ENCODE assay signal across 11 cellular contexts in the genomic region with DNA sequence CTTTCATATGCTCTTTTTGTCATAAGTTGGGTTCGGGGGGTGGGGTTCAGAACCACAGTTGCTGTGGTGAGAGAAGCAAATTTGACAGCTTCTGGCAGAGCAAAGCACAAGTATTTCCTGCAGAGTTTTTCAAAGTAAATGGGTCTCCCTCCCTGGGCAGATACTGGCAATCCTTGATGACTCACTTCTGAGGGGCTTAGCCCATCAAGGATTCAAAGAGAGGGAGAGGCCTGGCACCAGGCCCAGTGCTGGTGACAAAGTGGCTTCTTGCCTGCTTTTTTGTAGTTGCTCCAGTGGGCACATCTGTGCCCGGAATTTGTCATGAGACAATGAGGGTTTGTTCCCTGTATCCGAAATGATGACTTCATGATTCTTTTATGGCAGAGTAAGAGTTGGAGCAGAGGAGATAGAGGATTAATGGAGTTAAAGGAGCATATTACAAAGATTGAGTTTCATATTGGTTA. TPM values are rescaled to one million over a fixed set of nuclear protein-coding genes. Genes with fewer than 3 reads are reported as not detected.
A peak's percentile ranks its signal among the peaks of the same experiment; 100 is the strongest.
DNase-seq lines count a peak whose midpoint lies in the region; ATAC-seq, FAIRE-seq and TF ChIP-seq lines count a peak whose summit lies in the region.
"Had no signal": no experiment of that assay in that cellular context is flagged by ENCODE, and none has a peak within 500 bp of the region (broad histone marks: within the 10 kb centered on the region; RNA-seq: fewer than 3 reads in every experiment).

No MANE protein-coding gene starts in this region.

- H3K4me1 ChIP-seq in HUES48 (ENCODE audit: control insufficient read depth, insufficient read depth, low read length): peaks cover 8% of the 10 kb centered on the region
- H3K4me1 ChIP-seq in kidney (ENCODE audit: control insufficient read depth in 1 of 2, insufficient read depth in 1 of 2, low read depth in 1 of 2, low read length in 2 of 2): no peaks in the 10 kb centered on the region
- no peaks in the 10 kb centered on the region for H3K4me1 ChIP-seq in mucosa of descending colon (ENCODE audit: low read depth)
- H3K4me1 ChIP-seq: suprapubic skin had no signal

- H3K9ac ChIP-seq in HUES48 (ENCODE audit: low read depth, low read length) (no peak overlapping the region), kidney (ENCODE audit: low read length in 2 of 2) (no peak overlapping the region)

- no peak for FAIRE-seq in kidney (lab: Jason Lieb, UNC)

- H3K4me3 ChIP-seq in HUES48 (ENCODE audit: low read depth, low read length) (no peak overlapping the region), kidney (ENCODE audit: low read length in 2 of 2) (no peak overlapping the region), mucosa of descending colon (no peak overlapping the region)
- H3K4me3 ChIP-seq: suprapubic skin had no signal

- no peak for TF ChIP-seq CTCF in kidney (IDR thresholded peaks at IDR 0.05; ENCODE audit: borderline replicate concordance, extremely low read depth, insufficient read depth)
- TF ChIP-seq CTCF in mucosa of descending colon (IDR thresholded peaks at IDR 0.05): no peak

- no peaks in the 10 kb centered on the region for H3K9me3 ChIP-seq in HUES48 (ENCODE audit: control insufficient read depth, insufficient read depth, low read length)
- H3K9me3 ChIP-seq in kidney (ENCODE audit: control insufficient read depth in 1 of 2, low read length in 2 of 2): no peaks in the 10 kb centered on the region
- no peaks in the 10 kb centered on the region for H3K9me3 ChIP-seq in mucosa of descending colon
- H3K9me3 ChIP-seq: suprapubic skin had no signal

- ATAC-seq in HG02852 (IDR thresholded peaks at IDR 0.05; ENCODE audit: unreplicated experiment) (no peak), mucosa of descending colon (no peak)

- H3K27me3 ChIP-seq in HUES48 (ENCODE audit: control insufficient read depth, insufficient read depth, low read length): no peaks in the 10 kb centered on the region
- H3K27me3 ChIP-seq: suprapubic skin had no signal

- H3K36me3 ChIP-seq in HUES48 (ENCODE audit: control insufficient read depth, insufficient read depth, low read length) (no peaks in the 10 kb centered on the region), kidney (ENCODE audit: control insufficient read depth in 1 of 2, insufficient read depth in 2 of 2, low read length in 2 of 2) (no peaks in the 10 kb centered on the region), mucosa of descending colon (ENCODE audit: low read depth) (no peaks in the 10 kb centered on the region)
- H3K36me3 ChIP-seq: suprapubic skin had no signal

- intact Hi-C loops in kidney (cut with DNase I): no loop called here
- intact Hi-C loops in mucosa of descending colon (cut with DNase I, micrococcal nuclease): no loop called here

- peak; percentile 35 for DNase-seq in AG08395 (ENCODE audit: low spot score)
- peak; percentile 24 for DNase-seq in amniotic epithelial cell (ENCODE audit: low read depth)
- DNase-seq in kidney: peak; percentile 90
- no peak for DNase-seq in mucosa of descending colon
- DNase-seq in Kasumi-1 (lab: John Stamatoyannopoulos, UW): no peak
- no peak for DNase-seq in NCI-H510A (lab: John Stamatoyannopoulos, UW)
- DNase-seq: CD4-positive, alpha-beta T cell; retina had no signal

- H3K27ac ChIP-seq in HUES48 (ENCODE audit: low read depth, low read length) (peak overlapping the region; percentile 16), kidney (ENCODE audit: low read depth in 2 of 2, low read length in 2 of 2) (no peak overlapping the region)
- H3K27ac ChIP-seq: suprapubic skin had no signal

RNA-seq across cellular contexts. Expression of gene TNC, which starts 46.6 kb away (rescaled TPM):
- total RNA-seq in kidney: 254 TPM
- polyA plus RNA-seq in kidney (ENCODE audit: insufficient read depth, low read depth, low replicate concordance): 9.4 TPM
- 100 to 1,000 TPM in 1 of 3 donors, 10 to 100 TPM in 1, 1 to 10 TPM in 1; 6.5 to 216 (median 48.0) TPM for total RNA-seq in mucosa of descending colon

Comparison
In these comparisons a context has a peak if more than half of its experiments do, and no peak if none do; other contexts are left out.
1. DNase-seq: peak in AG08395 (single experiment), amniotic epithelial cell (single experiment) and kidney (single experiment); none in mucosa of descending colon (0 of 3), Kasumi-1 (0 of 2) and NCI-H510A (single experiment).